ENCODE assay signal across 23 cellular contexts in the genomic region with DNA sequence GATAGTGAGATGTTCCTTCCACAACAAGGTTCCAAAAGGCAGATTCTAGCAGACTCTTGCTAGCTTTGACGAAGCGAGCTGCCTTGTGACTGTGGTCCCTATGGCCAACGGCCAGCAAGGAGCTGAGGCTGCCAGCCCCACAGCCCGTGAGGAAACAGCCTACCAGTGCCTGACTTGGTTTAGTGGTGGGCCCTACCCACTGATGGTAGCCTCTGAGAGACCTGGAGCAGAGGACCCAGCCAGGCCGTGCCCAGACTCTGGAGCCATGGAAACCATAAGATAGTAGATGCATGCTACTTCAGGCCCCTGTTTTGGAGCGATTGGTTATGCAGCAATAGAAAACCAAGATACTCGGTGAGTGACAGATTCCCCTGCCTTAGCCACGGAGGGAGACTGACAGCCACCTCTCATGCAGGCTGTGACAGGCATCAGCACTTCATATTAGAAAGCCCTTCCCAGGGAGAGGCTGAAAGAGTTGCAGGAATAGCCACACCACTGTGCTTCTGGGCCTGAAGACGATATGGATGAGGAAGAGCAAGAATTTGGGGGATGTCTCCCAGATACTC. TPM values are rescaled to one million over a fixed set of nuclear protein-coding genes. Genes with fewer than 3 reads are reported as not detected.
"Had no signal": no experiment of that assay in that cellular context is flagged by ENCODE, and none has a peak within 500 bp of the region (broad histone marks: within the 10 kb centered on the region; RNA-seq: fewer than 3 reads in every experiment).

No MANE protein-coding gene starts in this region.

- H3K36me3 ChIP-seq: gastrocnemius medialis, neural progenitor cell had no signal

- H3K27me3 ChIP-seq: adrenal gland, ascending aorta, dorsolateral prefrontal cortex, esophagus squamous epithelium, gastrocnemius medialis, neural progenitor cell, pancreas, stomach, suprapubic skin, tibial nerve had no signal

- H3K27ac ChIP-seq: adrenal gland, esophagus squamous epithelium, gastrocnemius medialis, left ventricle myocardium inferior, neural progenitor cell, pancreas, stomach, suprapubic skin, tibial nerve had no signal

- H3K27ac Mint-ChIP-seq: activated CD4-positive, alpha-beta memory T cell treated with anti-CD3 and anti-CD28 coated beads, Interleukin-2, amount 10 ng/mL, durations not matched to agents 7 days and 5 days; activated naive CD8-positive, alpha-beta T cell; stimulated activated memory B cell treated with anti-CD40 and anti-IgM and Interleukin-4, amounts not matched to agents 10 μg/mL and 1 μg/mL and 100 μg/mL, for 72 hours had no signal

- H3K4me3 ChIP-seq: adrenal gland, ascending aorta, dorsolateral prefrontal cortex, esophagus squamous epithelium, gastrocnemius medialis, left ventricle myocardium inferior, neural progenitor cell, pancreas, stomach, suprapubic skin, tibial nerve had no signal

- DNase-seq: activated CD4-positive, alpha-beta memory T cell treated with anti-CD3 and anti-CD28 coated beads, Interleukin-2, amount 10 ng/mL, durations not matched to agents 7 days and 5 days; activated CD4-positive, alpha-beta T cell treated with anti-CD3 and anti-CD28 coated beads for 48 hours; activated naive CD4-positive, alpha-beta T cell; central memory CD4-positive, alpha-beta T cell; effector memory CD8-positive, alpha-beta T cell; esophagus squamous epithelium; left ventricle myocardium inferior; mammary epithelial cell; small intestine; stimulated activated CD4-positive, alpha-beta T cell treated with anti-CD3 and anti-CD28 coated beads, Interleukin-2, amount 100 ng/mL, for 24 hours; stomach; T1000 had no signal

- ATAC-seq: effector memory CD8-positive, alpha-beta T cell; gastrocnemius medialis; pancreas; right cardiac atrium; stimulated activated memory B cell treated with anti-CD40 and anti-IgM and Interleukin-4, amounts not matched to agents 10 μg/mL and 1 μg/mL and 100 μg/mL, for 72 hours had no signal

- H3K4me1 Mint-ChIP-seq: activated CD4-positive, alpha-beta memory T cell treated with anti-CD3 and anti-CD28 coated beads, Interleukin-2, amount 10 ng/mL, durations not matched to agents 7 days and 5 days had no signal

- H3K9me3 ChIP-seq: adrenal gland, ascending aorta, esophagus squamous epithelium, gastrocnemius medialis, left ventricle myocardium inferior, pancreas, stomach, suprapubic skin, tibial nerve had no signal

- H3K4me3 Mint-ChIP-seq: activated CD4-positive, alpha-beta memory T cell treated with anti-CD3 and anti-CD28 coated beads, Interleukin-2, amount 10 ng/mL, durations not matched to agents 7 days and 5 days; activated naive CD8-positive, alpha-beta T cell; effector memory CD8-positive, alpha-beta T cell; neural progenitor cell; stimulated activated memory B cell treated with anti-CD40 and anti-IgM and Interleukin-4, amounts not matched to agents 10 μg/mL and 1 μg/mL and 100 μg/mL, for 72 hours had no signal

- H3K36me3 Mint-ChIP-seq: activated naive CD8-positive, alpha-beta T cell had no signal

- H3K9me3 Mint-ChIP-seq: activated CD4-positive, alpha-beta memory T cell treated with anti-CD3 and anti-CD28 coated beads, Interleukin-2, amount 10 ng/mL, durations not matched to agents 7 days and 5 days; effector memory CD8-positive, alpha-beta T cell; neural progenitor cell; stimulated activated memory B cell treated with anti-CD40 and anti-IgM and Interleukin-4, amounts not matched to agents 10 μg/mL and 1 μg/mL and 100 μg/mL, for 72 hours had no signal

- H3K27me3 Mint-ChIP-seq: activated CD4-positive, alpha-beta memory T cell treated with anti-CD3 and anti-CD28 coated beads, Interleukin-2, amount 10 ng/mL, durations not matched to agents 7 days and 5 days; activated naive CD8-positive, alpha-beta T cell; effector memory CD8-positive, alpha-beta T cell; stimulated activated memory B cell treated with anti-CD40 and anti-IgM and Interleukin-4, amounts not matched to agents 10 μg/mL and 1 μg/mL and 100 μg/mL, for 72 hours had no signal

RNA-seq across cellular contexts. Expression of gene TUBB2B, which starts 50.5 kb away (rescaled TPM):
- total RNA-seq: activated CD4-positive, alpha-beta memory T cell treated with anti-CD3 and anti-CD28 coated beads, Interleukin-2, amount 10 ng/mL, durations not matched to agents 7 days and 5 days; ascending aorta had no signal
